In genomic region chr14:24924544-24924943, GRCh38 we compare ENCODE assay signal across 25 cellular contexts.
A peak's percentile ranks its signal among the peaks of the same experiment; 100 is the strongest.
DNase-seq lines count a peak whose midpoint lies in the region; ATAC-seq, FAIRE-seq and TF ChIP-seq lines count a peak whose summit lies in the region.
"Had no signal": no experiment of that assay in that cellular context is flagged by ENCODE, and none has a peak within 500 bp of the region (broad histone marks: within the 10 kb centered on the region; RNA-seq: fewer than 3 reads in every experiment).

No MANE protein-coding gene starts in this region.

- intact Hi-C loops in GM12878 (cut with micrococcal nuclease; ENCODE audit: unreplicated experiment) = no loop called here

- FAIRE-seq in GM12878 (lab: Jason Lieb, UNC) = no peak
- FAIRE-seq: K562 had no signal

- no peak overlapping the region for H2AFZ ChIP-seq in GM12878 (ENCODE audit: control insufficient read depth, low read depth, low read length)

- POLR2A ChIA-PET in GM12878 (lab: Charles Lee) = interaction anchor here (1.3 to 2.8 kb wide), 6 partner anchors 10 to 42 kb away, joined by 3 to 15 read pairs (median 6); no protein-coding TSS in a partner anchor

- BruUV-seq in GM12878 (replicated peaks; lab: Mats Ljungman, UMichigan) = no TSS peak

- H3K27ac ChIP-seq in GM12878 (ENCODE audit: control insufficient read depth, insufficient read depth) = no peak overlapping the region
- H3K27ac ChIP-seq: Peyer's patch had no signal

- H3K4me1 ChIP-seq in GM12878 (ENCODE audit: control insufficient read depth, insufficient read depth, low read length) = no peaks in the 10 kb centered on the region
- H3K4me1 ChIP-seq: Peyer's patch had no signal

- no peak for TF ChIP-seq POLR2A in GM12878 (IDR thresholded peaks at IDR 0.05; ENCODE audit: low read depth, low read length)

- ATAC-seq in GM18511 (IDR thresholded peaks at IDR 0.05; ENCODE audit: unreplicated experiment) (peak; percentile 64), GM19463 (IDR thresholded peaks at IDR 0.05; ENCODE audit: unreplicated experiment) (peak; percentile 88), HG02870 (IDR thresholded peaks at IDR 0.05; ENCODE audit: unreplicated experiment) (peak; percentile 53), GM12878 (peak; percentile 90)
- ATAC-seq: CD8-positive, alpha-beta T cell; K562; SK-N-SH treated with all-trans-retinoic acid at 6 μM for 48 hours had no signal

- no peak for TF ChIP-seq RAD21 in GM12878 (IDR thresholded peaks at IDR 0.05; ENCODE audit: insufficient read depth, low read depth, low read length)

- no peak overlapping the region for H3K9ac ChIP-seq in GM12878 (ENCODE audit: control insufficient read depth, insufficient read depth, low read length)

- TF ChIP-seq EP300 in GM12878 (IDR thresholded peaks at IDR 0.05; ENCODE audit: borderline replicate concordance in 1 of 2, control insufficient read depth in 1 of 2, low read depth in 2 of 2, low read length in 2 of 2) = no peak

- in situ Hi-C loops in GM12878 (cut with MboI) = no loop called here

- CTCF ChIA-PET in GM12878 (lab: Yijun Ruan, JAX) = interaction anchor here (0.6 to 6.9 kb wide), 13 partner anchors 12 to 214 kb away, joined by 3 to 37 read pairs (median 3); no protein-coding TSS in a partner anchor

- no peaks in the 10 kb centered on the region for H3K79me2 ChIP-seq in GM12878 (ENCODE audit: control insufficient read depth, insufficient read depth, low read length)

- TF ChIP-seq CTCF in GM12878 (IDR thresholded peaks at IDR 0.05 in 2 of 3, conservative IDR thresholded peaks at IDR 0.05 in 1 of 3; ENCODE audit: control insufficient read depth in 2 of 3, extremely low read depth in 1 of 3, insufficient read depth in 1 of 3, low read depth in 3 of 3, low read length in 3 of 3) = no peak

- H3K36me3 ChIP-seq in GM12878 (ENCODE audit: control insufficient read depth in 2 of 2, insufficient read depth in 2 of 2, low read length in 1 of 2) = no peaks in the 10 kb centered on the region
- H3K36me3 ChIP-seq: Peyer's patch had no signal

- SMC1A ChIA-PET in GM12878 (lab: Charles Lee; ENCODE audit: uncharacterized antibody, unreplicated experiment) = interaction anchor here (0.9 to 7.3 kb wide), 25 partner anchors 8 to 119 kb away, joined by 3 to 84 read pairs (median 6); no protein-coding TSS in a partner anchor

- H3K4me2 ChIP-seq in GM12878 (ENCODE audit: control insufficient read depth, insufficient read depth) = no peak overlapping the region

- no peaks in the 10 kb centered on the region for H3K9me3 ChIP-seq in GM12878 (replicated peaks; ENCODE audit: control insufficient read depth, insufficient read depth, low read length)
- H3K9me3 ChIP-seq: Peyer's patch had no signal

- no peak overlapping the region for H3K4me3 ChIP-seq in GM12878
- H3K4me3 ChIP-seq: K562, Peyer's patch had no signal

- 2% methylated on average over 3 of the region's 3 CpGs for WGBS in GM12878 (ENCODE audit: insufficient coverage, insufficient replicate concordance, low lambda C conversion rate, missing lambda C conversion rate)

- DNase-seq in GM12878 (ENCODE audit: low read depth, low spot score) (no peak), DMS 273 (lab: John Stamatoyannopoulos, UW; ENCODE audit: unreplicated experiment) (no peak), Kasumi-1 (lab: John Stamatoyannopoulos, UW) (no peak), NCI-H748 treated with DMSO at 0.1 percent for 48 hours (lab: John Stamatoyannopoulos, UW) (no peak)
- DNase-seq: 8988T; AML-193; C1 segment of cervical spinal cord; CD8-positive, alpha-beta T cell; DMS153; H7; HFFc6; MM.1S; NCI-H1048; NCI-H146; NCI-H2029 treated with DMSO at 0.1 percent for 48 hours; NCI-H2171; NCI-H345; NCI-H524; NCI-H82; Peyer's patch had no signal

- H3K27me3 ChIP-seq in GM12878 (replicated peaks in 1 of 2; ENCODE audit: control insufficient read depth in 2 of 2, insufficient read depth in 2 of 2, low read length in 1 of 2) = no peaks in the 10 kb centered on the region
- H3K27me3 ChIP-seq: Peyer's patch had no signal

- RAD21 ChIA-PET in GM12878 (lab: Charles Lee; ENCODE audit: unreplicated experiment) = interaction anchor here (0.6 to 5.0 kb wide), 14 partner anchors 9 to 118 kb away, joined by 3 to 35 read pairs (median 6); no protein-coding TSS in a partner anchor

- H4K20me1 ChIP-seq in GM12878 (ENCODE audit: control insufficient read depth, insufficient read depth) = no peaks in the 10 kb centered on the region

TF ChIP-seq in GM12878, 131 proteins besides CTCF, POLR2A, EP300 and RAD21 (continues in another document):
- no peak for TF ChIP-seq CHD2 (IDR thresholded peaks at IDR 0.05; ENCODE audit: borderline replicate concordance, low read depth, low read length)
- TF ChIP-seq ATF7 (IDR thresholded peaks at IDR 0.05; ENCODE audit: low read depth) = peak; percentile 25; the same call in 1 of the 2 replicates
- no peak for TF ChIP-seq ESRRA (IDR thresholded peaks at IDR 0.05; ENCODE audit: low read length)
- no peak for TF ChIP-seq SKIL (IDR thresholded peaks at IDR 0.05; ENCODE audit: low read depth, poor library complexity, severe bottlenecking)
- no peak for TF ChIP-seq DPF2 (IDR thresholded peaks at IDR 0.05)
- TF ChIP-seq RELB (IDR thresholded peaks at IDR 0.05; ENCODE audit: low read depth) = peak; percentile 50; the same call in 1 of the 2 replicates
- no peak for TF ChIP-seq KAT2A (conservative IDR thresholded peaks at IDR 0.05; ENCODE audit: control insufficient read depth, low read depth, low read length)
- no peak for TF ChIP-seq ATF3 (IDR thresholded peaks at IDR 0.05; ENCODE audit: borderline replicate concordance, extremely low read depth, low read depth, low read length)
- TF ChIP-seq MEF2B (IDR thresholded peaks at IDR 0.05; ENCODE audit: partially characterized antibody, poor library complexity, severe bottlenecking) = no peak
- no peak for TF ChIP-seq ZZZ3 (IDR thresholded peaks at IDR 0.05; ENCODE audit: control insufficient read depth, insufficient read length, low read depth)
- TF ChIP-seq ZBTB11 (CRISPR knock-in tag; IDR thresholded peaks at IDR 0.05) = no peak
- no peak for TF ChIP-seq RFX5 (IDR thresholded peaks at IDR 0.05; ENCODE audit: low read depth, low read length)
- TF ChIP-seq RELA (IDR thresholded peaks at IDR 0.05; ENCODE audit: borderline replicate concordance, partially characterized antibody) = no peak
